ENCODE assay signal across 8 cellular contexts in genomic region chr14:104768437-104769323, GRCh38. TPM values are rescaled to one million over a fixed set of nuclear protein-coding genes. Genes with fewer than 3 reads are reported as not detected.
DNase-seq lines count a peak whose midpoint lies in the region; ATAC-seq lines count a peak whose summit lies in the region.

No MANE protein-coding gene starts in this region.

- peak; percentile 94 for ATAC-seq in T-helper 17 cell
- ATAC-seq in right cardiac atrium: peak; percentile 88 to 89
- no peak for ATAC-seq in HG03280 (IDR thresholded peaks at IDR 0.05; ENCODE audit: unreplicated experiment)

- H3K27ac Mint-ChIP-seq in T-helper 17 cell: peak overlapping the region; percentile 43

- WGBS in right cardiac atrium: 14% methylated on average over 25 of the region's 25 CpGs

- DNase-seq in DMS53 treated with DMSO at 0.1 percent for 48 hours (lab: John Stamatoyannopoulos, UW; ENCODE audit: unreplicated experiment) (peak; percentile 48), H7 (peak; percentile 99), NCI-H1105 (lab: John Stamatoyannopoulos, UW) (peak; percentile 79), T-helper 17 cell (peak; percentile 82 to 98 (median 82)), amniotic stem cell (lab: John Stamatoyannopoulos, UW) (peak; percentile 21), right cardiac atrium (peak; percentile 86 to 96 (median 96)), retina (peak; percentile 90)

- H3K27ac ChIP-seq in right cardiac atrium (ENCODE audit: low read length): no peak overlapping the region

- no peak overlapping the region for H3K4me3 Mint-ChIP-seq in T-helper 17 cell

- H3K36me3 ChIP-seq in H7 (replicated peaks; ENCODE audit: control insufficient read depth, insufficient read depth, low read length): peaks cover 16% of the 10 kb centered on the region

- H3K4me3 ChIP-seq in H7 (ENCODE audit: insufficient read depth, low read depth, low read length) (no peak overlapping the region; the same call in 1 of the 2 replicates), right cardiac atrium (ENCODE audit: low read length) (no peak overlapping the region)

- H3K27me3 ChIP-seq in H7 (ENCODE audit: control insufficient read depth, insufficient read depth, low read length) (no peaks in the 10 kb centered on the region), right cardiac atrium (ENCODE audit: control insufficient read depth, insufficient read depth) (no peaks in the 10 kb centered on the region)

- H3K9me3 ChIP-seq in T-helper 17 cell (ENCODE audit: control insufficient read depth, low read length, poor library complexity, severe bottlenecking) (no peaks in the 10 kb centered on the region), right cardiac atrium (ENCODE audit: control insufficient read depth, low read length) (no peaks in the 10 kb centered on the region)

- intact Hi-C loops in right cardiac atrium (cut with DNase I): loop anchor here (5.0 kb wide), 2 partner anchors 54 to 59 kb away; no protein-coding TSS in a partner anchor

- no peaks in the 10 kb centered on the region for H3K4me1 Mint-ChIP-seq in T-helper 17 cell

- H3K27me3 Mint-ChIP-seq in T-helper 17 cell: no peaks in the 10 kb centered on the region

- peaks cover 3% of the 10 kb centered on the region for H3K36me3 Mint-ChIP-seq in T-helper 17 cell (ENCODE audit: low read depth)

- peaks cover 2% of the 10 kb centered on the region for H3K4me1 ChIP-seq in right cardiac atrium (ENCODE audit: control insufficient read depth, insufficient read depth, low read length)

RNA-seq across cellular contexts. Expression of gene SIVA1, which starts 15.7 kb away (rescaled TPM):
- 206 and 249 TPM in 2 replicates for total RNA-seq in H7 (2014; rRNA removed; shearing (Covaris generic))
- total RNA-seq in T-helper 17 cell (10 to 100 TPM; 76.2 to 85.7 TPM), right cardiac atrium (10 to 100 TPM; 74.6 to 88.5 (median 85.1) TPM)
- polyA plus RNA-seq in right cardiac atrium: 201 TPM

RNA-seq across cellular contexts. Expression of gene AKT1, which starts 26.9 kb away (rescaled TPM):
- total RNA-seq in H7 (2014; rRNA removed; shearing (Covaris generic)): 152 and 165 TPM in 2 replicates
- total RNA-seq in T-helper 17 cell: 10 to 100 TPM; 72.4 to 77.2 TPM
- 100 to 1,000 TPM; 120 to 154 (median 126) TPM for total RNA-seq in right cardiac atrium
- polyA plus RNA-seq in right cardiac atrium: 101 TPM

RNA-seq across cellular contexts. Expression of gene ZBTB42, which starts 32.2 kb away (rescaled TPM):
- 9.1 and 9.5 TPM in 2 replicates for total RNA-seq in H7 (2014; rRNA removed; shearing (Covaris generic))
- total RNA-seq in T-helper 17 cell (1 to 10 TPM; 2.7 to 3.3 TPM), right cardiac atrium (1 to 10 TPM; 6.0 to 7.7 (median 6.6) TPM)
- 5.3 TPM for polyA plus RNA-seq in right cardiac atrium

RNA-seq across cellular contexts. Expression of gene ADSS1, which starts 44.7 kb away (rescaled TPM):
- 10.3 and 11.2 TPM in 2 replicates for total RNA-seq in H7 (2014; rRNA removed; shearing (Covaris generic))
- total RNA-seq in T-helper 17 cell (1 to 10 TPM; 2.4 to 2.9 TPM), right cardiac atrium (100 to 1,000 TPM; 156 to 212 (median 188) TPM)
- polyA plus RNA-seq in right cardiac atrium: 217 TPM

Comparison
In these comparisons a context has a peak if more than half of its experiments do, and no peak if none do; other contexts are left out.
1. DNase-seq: peak in every context shown above with its lines; median percentile 99 in H7; 96 in right cardiac atrium; 90 in retina; 82 in T-helper 17 cell; 79 in NCI-H1105; 48 in DMS53 treated with DMSO at 0.1 percent for 48 hours; 21 in amniotic stem cell.